In genomic region chr19:45952691-45953505, GRCh38 we compare ENCODE assay signal across 1 cellular context.
TF ChIP-seq lines count a peak whose summit lies in the region.

No MANE protein-coding gene starts in this region.

TF ChIP-seq in K562, 482 proteins besides CTCF, POLR2A, EP300 and RAD21 (continued from another document and continues in another):
- TF ChIP-seq ZBTB43 (CRISPR knock-in tag; IDR thresholded peaks at IDR 0.05) (peak; percentile 76; the same call in 1 of the 2 replicates), CREM (IDR thresholded peaks at IDR 0.05; ENCODE audit: low read depth) (peak; percentile 64), CBFA2T3 (IDR thresholded peaks at IDR 0.05) (no peak), ZC3H4 (CRISPR knock-in tag; IDR thresholded peaks at IDR 0.05; ENCODE audit: borderline replicate concordance) (no peak), ZFX (CRISPR knock-in tag; IDR thresholded peaks at IDR 0.05) (no peak), ZNF197 (CRISPR knock-in tag; IDR thresholded peaks at IDR 0.05; ENCODE audit: low read depth) (0 out of 2 replicates have a peak, but pooled peaks have one; percentile 39), MAFK (IDR thresholded peaks at IDR 0.05; ENCODE audit: low read length) (no peak), PRMT5 (CRISPR knock-in tag; IDR thresholded peaks at IDR 0.05) (peak; percentile 92; the same call in 1 of the 2 replicates), STAG1 (CRISPR knock-in tag; IDR thresholded peaks at IDR 0.05; ENCODE audit: borderline replicate concordance) (no peak), ARID3A (IDR thresholded peaks at IDR 0.05; ENCODE audit: borderline replicate concordance, low read depth, low read length) (no peak), AFF4 (CRISPR knock-in tag; IDR thresholded peaks at IDR 0.05) (peak; percentile 80), MBD2 (IDR thresholded peaks at IDR 0.05; ENCODE audit: borderline replicate concordance, low read depth) (no peak), GATA2 (CRISPR knock-in tag; IDR thresholded peaks at IDR 0.05) (no peak), RERE (CRISPR knock-in tag; IDR thresholded peaks at IDR 0.05; ENCODE audit: borderline replicate concordance) (0 out of 2 replicates have a peak, but pooled peaks have one; percentile 77), SAP30 (IDR thresholded peaks at IDR 0.05; ENCODE audit: borderline replicate concordance, insufficient read depth, low read depth, low read length, poor library complexity, severe bottlenecking) (peak; percentile 83), RFX1 (IDR thresholded peaks at IDR 0.05) (peak; percentile 95), NR0B1 (IDR thresholded peaks at IDR 0.05; ENCODE audit: partially characterized antibody) (no peak), FOXA3 (CRISPR knock-in tag; conservative IDR thresholded peaks at IDR 0.05 in 1 of 2, IDR thresholded peaks at IDR 0.05 in 1 of 2) (0 out of 4 replicates have a peak, but pooled peaks of 1 of the 2 experiments have one; percentile 52), ZNF280A (IDR thresholded peaks at IDR 0.05; ENCODE audit: low read depth, partially characterized antibody) (no peak), ZNF507 (tag; conservative IDR thresholded peaks at IDR 0.05) (no peak), ZSCAN29 (IDR thresholded peaks at IDR 0.05) (no peak), SNAPC5 (CRISPR knock-in tag; IDR thresholded peaks at IDR 0.05) (no peak), XRCC3 (IDR thresholded peaks at IDR 0.05) (no peak), ZNF12 (CRISPR knock-in tag; IDR thresholded peaks at IDR 0.05) (no peak), NCOA1 (IDR thresholded peaks at IDR 0.05; ENCODE audit: low read depth) (peak; percentile 68; the same call in 1 of the 2 replicates), WHSC1 (IDR thresholded peaks at IDR 0.05; ENCODE audit: low read length) (no peak), ZNF146 (CRISPR knock-in tag; IDR thresholded peaks at IDR 0.05; ENCODE audit: unreplicated experiment) (no peak), NONO (IDR thresholded peaks at IDR 0.05; ENCODE audit: low read depth in 2 of 2, low read length in 1 of 2) (no peak), ATF2 (CRISPR knock-in tag; IDR thresholded peaks at IDR 0.05) (peak; percentile 48; the same call in 1 of the 2 replicates), ZHX1 (conservative IDR thresholded peaks at IDR 0.05; ENCODE audit: low read length) (no peak), COPS2 (conservative IDR thresholded peaks at IDR 0.05) (no peak), E2F6 (IDR thresholded peaks at IDR 0.05; ENCODE audit: borderline replicate concordance in 1 of 2, extremely low read depth in 1 of 2, insufficient read depth in 1 of 2, insufficient read length in 1 of 2, low read depth in 1 of 2, low read length in 1 of 2, poor library complexity in 1 of 2, severe bottlenecking in 1 of 2) (peak in 1 of 2 experiments; percentile 11), PHB2 (IDR thresholded peaks at IDR 0.05; ENCODE audit: low read depth) (no peak), ZBTB1 (CRISPR knock-in tag; IDR thresholded peaks at IDR 0.05; ENCODE audit: borderline replicate concordance, low read depth) (peak; percentile 66; the same call in 1 of the 2 replicates), HDAC2 (IDR thresholded peaks at IDR 0.05) (peak; percentile 57; the same call in 1 of the 2 replicates), SOX6 (IDR thresholded peaks at IDR 0.05) (0 out of 2 replicates have a peak, but pooled peaks have one; percentile 12), ZNF121 (CRISPR knock-in tag; conservative IDR thresholded peaks at IDR 0.05) (no peak), EGR1 (conservative IDR thresholded peaks at IDR 0.05) (peak; percentile 61), MYC (IDR thresholded peaks at IDR 0.05; ENCODE audit: low read depth, low read length) (no peak), MYC (CRISPR knock-in tag; IDR thresholded peaks at IDR 0.05; ENCODE audit: borderline replicate concordance, low read depth) (no peak), FOXM1 (IDR thresholded peaks at IDR 0.05; ENCODE audit: low read depth) (no peak), FOXM1 (CRISPR knock-in tag; IDR thresholded peaks at IDR 0.05; ENCODE audit: low read depth) (peak; percentile 68; the same call in 1 of the 2 replicates)
